Comparison of ENCODE assay signal across 11 cellular contexts in genomic region chr1:162206749-162207635, GRCh38.
DNase-seq lines count a peak whose midpoint lies in the region; ATAC-seq, FAIRE-seq and TF ChIP-seq lines count a peak whose summit lies in the region.
"Had no signal": no experiment of that assay in that cellular context is flagged by ENCODE, and none has a peak within 500 bp of the region (broad histone marks: within the 10 kb centered on the region; RNA-seq: fewer than 3 reads in every experiment).

No MANE protein-coding gene starts in this region.

- H3K36me3 ChIP-seq in WERI-Rb-1 (no peaks in the 10 kb centered on the region), HepG2 (replicated peaks in 1 of 2; ENCODE audit: control insufficient read depth in 1 of 2, insufficient read depth in 2 of 2, low read length in 2 of 2) (no peaks in the 10 kb centered on the region)

- TF ChIP-seq EP300 in HepG2 (IDR thresholded peaks at IDR 0.05; ENCODE audit: low read depth in 2 of 2, low read length in 2 of 2), result no peak
- no peak for TF ChIP-seq EP300 in HepG2 (CRISPR knock-in tag; IDR thresholded peaks at IDR 0.05; ENCODE audit: borderline replicate concordance)

- no peak overlapping the region for H2AFZ ChIP-seq in HepG2 (ENCODE audit: low read length)

- no peak overlapping the region for H3K4me2 ChIP-seq in HepG2 (ENCODE audit: low read depth, low read length)

- BruUV-seq in HepG2 (replicated peaks; lab: Mats Ljungman, UMichigan), result no TSS peak

- CTCF ChIA-PET in HepG2 (lab: Yijun Ruan, JAX; ENCODE audit: low intra/inter-chr PET ratio, low total read pairs), result no interaction called here

- peaks cover 47% of the 10 kb centered on the region for H3K4me1 ChIP-seq in HepG2 (ENCODE audit: insufficient read depth, low read length)

- H3K27me3 ChIP-seq in WERI-Rb-1 (ENCODE audit: insufficient read depth, low read depth, severe bottlenecking) (no peaks in the 10 kb centered on the region), HepG2 (ENCODE audit: control insufficient read depth in 1 of 2, insufficient read depth in 2 of 2, low read length in 2 of 2) (no peaks in the 10 kb centered on the region; a peak in 1 of 5 replicates)

- DNase-seq in COR-L47 (lab: John Stamatoyannopoulos, UW) (peak; percentile 95), NCI-H187 (lab: John Stamatoyannopoulos, UW) (peak; percentile 86 to 89), WERI-Rb-1 (peak; percentile 50), HepG2 (ENCODE audit: low spot score) (peak; percentile 21), NAMALWA (ENCODE audit: low spot score) (no peak), HFFc6 (no peak)
- no peak for DNase-seq in stimulated activated CD4-positive, alpha-beta T cell treated with anti-CD3 and anti-CD28 coated beads, Interleukin-2, amount 100 ng/mL, for 48 hours
- DNase-seq: natural killer cell had no signal

- in situ Hi-C loops in HepG2 (cut with HindIII; ENCODE audit: extremely low pct_ligation_motif_present, low pct_unique_long_range_greater_than_20kb), result no loop called here

- H3K4me3 ChIP-seq in WERI-Rb-1 (ENCODE audit: low read depth, low read length) (no peak overlapping the region), HepG2 (replicated peaks in 1 of 3; ENCODE audit: insufficient read depth in 1 of 3, low read depth in 2 of 3, low read length in 3 of 3) (no peak overlapping the region)

- H3K4me3 Mint-ChIP-seq in HFFc6, result no peak overlapping the region
- H3K4me3 Mint-ChIP-seq: natural killer cell had no signal

- no peaks in the 10 kb centered on the region for H3K36me3 Mint-ChIP-seq in HFFc6 (ENCODE audit: low read depth)
- H3K36me3 Mint-ChIP-seq: natural killer cell had no signal

- POLR2A ChIA-PET in HepG2 (lab: Yijun Ruan, JAX), result interaction anchor here (1.0 to 1.5 kb wide), 3 partner anchors 10 to 20 kb away, joined by 3 to 6 read pairs (median 3); no protein-coding TSS in a partner anchor

- no peak for FAIRE-seq in HepG2 (lab: Jason Lieb, UNC)
- FAIRE-seq: H1 had no signal

- no peaks in the 10 kb centered on the region for H3K4me1 Mint-ChIP-seq in HFFc6 (ENCODE audit: low read depth)
- H3K4me1 Mint-ChIP-seq: natural killer cell had no signal

- no peak for TF ChIP-seq CTCF in WERI-Rb-1 (IDR thresholded peaks at IDR 0.05; ENCODE audit: low read depth, low read length)
- no peak for TF ChIP-seq CTCF in HepG2 (CRISPR knock-in tag; IDR thresholded peaks at IDR 0.05)
- no peak for TF ChIP-seq CTCF in HFFc6 (IDR thresholded peaks at IDR 0.05)

- TF ChIP-seq POLR2A in HepG2 (IDR thresholded peaks at IDR 0.05; ENCODE audit: insufficient read depth in 1 of 2, low read depth in 2 of 2, low read length in 2 of 2), result no peak

- H3K9me3 ChIP-seq in WERI-Rb-1 (ENCODE audit: severe bottlenecking) (no peaks in the 10 kb centered on the region), HepG2 (ENCODE audit: low read length) (no peaks in the 10 kb centered on the region)

- intact Hi-C loops in HepG2 (cut with micrococcal nuclease; ENCODE audit: unreplicated experiment), result loop anchor here (5.0 kb wide), 1 partner anchor 545 kb away; no protein-coding TSS in a partner anchor

- 85% methylated on average over 12 of the region's 12 CpGs for WGBS in HepG2 (ENCODE audit: low lambda C conversion rate)

- peaks cover 17% of the 10 kb centered on the region for H3K27me3 Mint-ChIP-seq in HFFc6 (ENCODE audit: insufficient read depth)

- peaks cover 29% of the 10 kb centered on the region for H3K79me2 ChIP-seq in HepG2 (ENCODE audit: insufficient read depth, low read length)

- TF ChIP-seq RAD21 in HepG2 (CRISPR knock-in tag; IDR thresholded peaks at IDR 0.05), result no peak

- no peaks in the 10 kb centered on the region for H4K20me1 ChIP-seq in HepG2 (ENCODE audit: insufficient read depth, low read length)

- ATAC-seq in HepG2 (peak; percentile 34; the same call in 1 of the 3 replicates), HG03378 (IDR thresholded peaks at IDR 0.05; ENCODE audit: unreplicated experiment) (no peak)
- ATAC-seq: natural killer cell had no signal

- no peak overlapping the region for H3K27ac Mint-ChIP-seq in HFFc6
- H3K27ac Mint-ChIP-seq: natural killer cell had no signal

- no peak overlapping the region for H3K9ac ChIP-seq in HepG2 (ENCODE audit: insufficient read depth, low read depth, low read length)

- H3K27ac ChIP-seq in WERI-Rb-1, result no peak overlapping the region
- no peak overlapping the region for H3K27ac ChIP-seq in HepG2 (ENCODE audit: extremely low read length, insufficient read depth, low read length)
- H3K27ac ChIP-seq: HL-60 had no signal

- no peaks in the 10 kb centered on the region for H3K9me3 Mint-ChIP-seq in HFFc6
- H3K9me3 Mint-ChIP-seq: natural killer cell had no signal

TF ChIP-seq in HepG2, 621 proteins besides CTCF, POLR2A, EP300 and RAD21:
- no peak for TF ChIP-seq ZBTB4 (CRISPR knock-in tag; IDR thresholded peaks at IDR 0.05; ENCODE audit: borderline replicate concordance)
- no peak for TF ChIP-seq ZNF691 (CRISPR knock-in tag; IDR thresholded peaks at IDR 0.05; ENCODE audit: borderline replicate concordance, low read depth)
- TF ChIP-seq SMC3 (IDR thresholded peaks at IDR 0.05; ENCODE audit: low read length), result no peak
- no peak for TF ChIP-seq ZNF275 (CRISPR knock-in tag; IDR thresholded peaks at IDR 0.05; ENCODE audit: borderline replicate concordance)
- no peak for TF ChIP-seq DR1 (CRISPR knock-in tag; IDR thresholded peaks at IDR 0.05)
- no peak for TF ChIP-seq ZUFSP (CRISPR knock-in tag; IDR thresholded peaks at IDR 0.05; ENCODE audit: borderline replicate concordance)
- TF ChIP-seq CENPX (CRISPR knock-in tag; IDR thresholded peaks at IDR 0.05), result no peak
- TF ChIP-seq ELF1 (CRISPR knock-in tag; IDR thresholded peaks at IDR 0.05), result no peak
- TF ChIP-seq ZNF138 (CRISPR knock-in tag; IDR thresholded peaks at IDR 0.05; ENCODE audit: low read depth), result no peak
- TF ChIP-seq HNF4A (CRISPR knock-in tag; IDR thresholded peaks at IDR 0.05), result no peak
- TF ChIP-seq IRX3 (CRISPR knock-in tag; IDR thresholded peaks at IDR 0.05; ENCODE audit: borderline replicate concordance, low read depth), result no peak

Comparison
In these comparisons a context has a peak if more than half of its experiments do, and no peak if none do; other contexts are left out.
1. DNase-seq: peak in COR-L47 (single experiment), NCI-H187 (2 of 2), WERI-Rb-1 (single experiment) and HepG2 (single experiment); none in NAMALWA (single experiment), stimulated activated CD4-positive, alpha-beta T cell treated with anti-CD3 and anti-CD28 coated beads, Interleukin-2, amount 100 ng/mL, for 48 hours (0 of 2) and HFFc6 (single experiment).